ENCODE assay signal across 20 cellular contexts in the genomic region with DNA sequence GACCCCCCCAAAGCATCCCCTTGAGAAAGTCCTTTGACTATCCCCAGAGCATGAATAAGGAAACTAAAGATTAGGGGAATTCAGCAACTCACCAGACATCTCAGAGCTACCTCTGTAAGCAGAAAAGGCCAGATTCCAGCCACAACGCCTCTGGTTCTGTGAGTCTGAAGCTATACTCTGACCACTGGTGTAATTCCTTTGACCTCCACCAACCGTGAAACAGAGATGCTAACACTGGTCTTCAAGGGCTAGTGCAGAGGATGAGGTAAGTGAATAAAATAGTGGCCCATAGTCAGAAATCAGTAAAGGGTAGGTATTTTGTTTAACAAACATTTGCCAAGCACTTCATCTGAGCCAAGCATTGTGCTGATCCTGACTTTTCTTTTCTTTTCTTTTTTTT.
DNase-seq lines count a peak whose midpoint lies in the region; ATAC-seq, FAIRE-seq and TF ChIP-seq lines count a peak whose summit lies in the region.
"Had no signal": no experiment of that assay in that cellular context is flagged by ENCODE, and none has a peak within 500 bp of the region (broad histone marks: within the 10 kb centered on the region; RNA-seq: fewer than 3 reads in every experiment).

No MANE protein-coding gene starts in this region.

- ATAC-seq in A549 = peak; percentile 58 to 59; a peak in 2 of 6 replicates
- ATAC-seq: GM12878 had no signal

- H3K4me1 Mint-ChIP-seq in endodermal cell (no peaks in the 10 kb centered on the region), MCF 10A (ENCODE audit: insufficient read depth, unreplicated experiment) (no peaks in the 10 kb centered on the region)
- H3K4me1 Mint-ChIP-seq: CD4-positive, alpha-beta memory T cell had no signal

- POLR2A ChIA-PET in A549 (lab: Yijun Ruan, JAX) (no interaction called here), MCF 10A (lab: Yijun Ruan, JAX) (no interaction called here)

- DNase-seq in A549 (ENCODE audit: low read depth in 1 of 2, low spot score in 1 of 2) = no peak
- peak; percentile 33 for DNase-seq in NCI-H774 (lab: John Stamatoyannopoulos, UW)
- DNase-seq in endodermal cell = no peak
- no peak for DNase-seq in HuH-7 (ENCODE audit: low spot score)
- no peak for DNase-seq in MCF 10A (ENCODE audit: unreplicated experiment)
- no peak for DNase-seq in activated CD4-positive, CD25-positive, alpha-beta regulatory T cell (lab: John Stamatoyannopoulos, UW)
- DNase-seq: 8988T; C1 segment of cervical spinal cord; Calu3; CD4-positive, alpha-beta memory T cell; COR-L47; DMS153; DND-41; GDM1; GM23248; H7; HCEC 1CT had no signal

- no peaks in the 10 kb centered on the region for H3K27me3 Mint-ChIP-seq in endodermal cell (ENCODE audit: insufficient read depth)
- no peaks in the 10 kb centered on the region for H3K27me3 Mint-ChIP-seq in MCF 10A (ENCODE audit: insufficient read depth, unreplicated experiment)

- TF ChIP-seq RAD21 in A549 (conservative IDR thresholded peaks at IDR 0.05 in 1 of 2, IDR thresholded peaks at IDR 0.05 in 1 of 2) = no peak

- H3K27me3 ChIP-seq in endodermal cell (ENCODE audit: control insufficient read depth, insufficient read depth, low read length, poor library complexity, severe bottlenecking) = no peaks in the 10 kb centered on the region

- H3K9me3 ChIP-seq in A549 (no peaks in the 10 kb centered on the region), endodermal cell (ENCODE audit: control insufficient read depth, low read length) (no peaks in the 10 kb centered on the region)

- no TSS peak for BruUV-seq in MCF 10A (replicated peaks; lab: Mats Ljungman, UMichigan)

- no peaks in the 10 kb centered on the region for H3K36me3 ChIP-seq in endodermal cell (ENCODE audit: control insufficient read depth, insufficient read depth, low read length)

- CTCF ChIA-PET in A549 (lab: Yijun Ruan, JAX) = no interaction called here
- CTCF ChIA-PET in MCF 10A (lab: Yijun Ruan, JAX) = interaction anchor here (0.6 kb wide), 1 partner anchor 486 kb away, joined by 3 read pairs; no protein-coding TSS in a partner anchor

- no peak overlapping the region for H3K9ac ChIP-seq in endodermal cell (ENCODE audit: extremely low read depth, low read length, poor library complexity, severe bottlenecking)
- H3K9ac ChIP-seq: GM23248 had no signal

- H3K9me3 Mint-ChIP-seq in endodermal cell (peaks cover 5% of the 10 kb centered on the region), MCF 10A (ENCODE audit: unreplicated experiment) (peaks cover 26% of the 10 kb centered on the region)

- no peak for FAIRE-seq in A549 (lab: Jason Lieb, UNC)
- FAIRE-seq: GM12878, GM19239, H1 had no signal

- WGBS in A549 (ENCODE audit: missing lambda C conversion rate) = 22% methylated on average over 2 of the region's 2 CpGs
- WGBS in endodermal cell (ENCODE audit: insufficient coverage in 1 of 2, insufficient read length in 1 of 2), 2 experiments = 81 to 100% methylated on average over 1 to 2 of the region's 2 CpGs

- H3K4me3 Mint-ChIP-seq in endodermal cell = no peak overlapping the region
- no peak overlapping the region for H3K4me3 Mint-ChIP-seq in MCF 10A (ENCODE audit: unreplicated experiment)
- H3K4me3 Mint-ChIP-seq: CD4-positive, alpha-beta memory T cell had no signal

- H3K4me2 ChIP-seq in A549 = no peak overlapping the region

- H3K4me3 ChIP-seq in A549 (no peak overlapping the region), endodermal cell (ENCODE audit: low read length) (no peak overlapping the region)
- H3K4me3 ChIP-seq: GM12878, GM23248 had no signal

- H3K36me3 Mint-ChIP-seq in endodermal cell (ENCODE audit: low read depth) = no peaks in the 10 kb centered on the region
- H3K36me3 Mint-ChIP-seq in MCF 10A (ENCODE audit: insufficient read depth, unreplicated experiment) = no peaks in the 10 kb centered on the region
- H3K36me3 Mint-ChIP-seq: CD4-positive, alpha-beta memory T cell had no signal

- no peaks in the 10 kb centered on the region for H3K4me1 ChIP-seq in A549
- H3K4me1 ChIP-seq in endodermal cell (ENCODE audit: control insufficient read depth, insufficient read depth, low read length) = no peaks in the 10 kb centered on the region

- TF ChIP-seq CTCF in A549 (IDR thresholded peaks at IDR 0.05) = no peak
- peak; percentile 12 for TF ChIP-seq CTCF in endodermal cell (conservative IDR thresholded peaks at IDR 0.05)
- TF ChIP-seq CTCF in MCF 10A (IDR thresholded peaks at IDR 0.05; ENCODE audit: unreplicated experiment) = no peak

- intact Hi-C loops in MCF 10A (cut with micrococcal nuclease) = no loop called here

- TF ChIP-seq POLR2A in A549 (IDR thresholded peaks at IDR 0.05; ENCODE audit: low read length) = no peak

- no peak overlapping the region for H3K27ac ChIP-seq in A549
- no peak overlapping the region for H3K27ac ChIP-seq in endodermal cell (ENCODE audit: low read depth, low read length)
- H3K27ac ChIP-seq: GM23248 had no signal

- no peak overlapping the region for H3K27ac Mint-ChIP-seq in endodermal cell
- H3K27ac Mint-ChIP-seq in MCF 10A (ENCODE audit: low read depth, unreplicated experiment) = no peak overlapping the region
- H3K27ac Mint-ChIP-seq: CD4-positive, alpha-beta memory T cell had no signal

- no peak for TF ChIP-seq EP300 in A549 (IDR thresholded peaks at IDR 0.05)

TF ChIP-seq in A549, 52 proteins besides CTCF, POLR2A, EP300 and RAD21:
- TF ChIP-seq RCOR1 (IDR thresholded peaks at IDR 0.05; ENCODE audit: low read depth, low read length) (no peak), ZC3H11A (IDR thresholded peaks at IDR 0.05) (no peak), MAZ (IDR thresholded peaks at IDR 0.05; ENCODE audit: borderline replicate concordance, low read depth, low read length) (no peak), MAFK (IDR thresholded peaks at IDR 0.05; ENCODE audit: partially characterized antibody) (no peak), CHD4 (IDR thresholded peaks at IDR 0.05; ENCODE audit: borderline replicate concordance) (no peak), FOSL2 (IDR thresholded peaks at IDR 0.05) (no peak), FOSL2 (CRISPR knock-in tag; IDR thresholded peaks at IDR 0.05) (no peak)
- TF ChIP-seq, protein P1, sequence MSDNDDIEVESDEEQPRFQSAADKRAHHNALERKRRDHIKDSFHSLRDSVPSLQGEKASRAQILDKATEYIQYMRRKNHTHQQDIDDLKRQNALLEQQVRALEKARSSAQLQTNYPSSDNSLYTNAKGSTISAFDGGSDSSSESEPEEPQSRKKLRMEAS (IDR thresholded peaks at IDR 0.05) = no peak
TF ChIP-seq in A549: peak in this region for 0.
